ENCODE assay signal across 16 cellular contexts in the genomic region with DNA sequence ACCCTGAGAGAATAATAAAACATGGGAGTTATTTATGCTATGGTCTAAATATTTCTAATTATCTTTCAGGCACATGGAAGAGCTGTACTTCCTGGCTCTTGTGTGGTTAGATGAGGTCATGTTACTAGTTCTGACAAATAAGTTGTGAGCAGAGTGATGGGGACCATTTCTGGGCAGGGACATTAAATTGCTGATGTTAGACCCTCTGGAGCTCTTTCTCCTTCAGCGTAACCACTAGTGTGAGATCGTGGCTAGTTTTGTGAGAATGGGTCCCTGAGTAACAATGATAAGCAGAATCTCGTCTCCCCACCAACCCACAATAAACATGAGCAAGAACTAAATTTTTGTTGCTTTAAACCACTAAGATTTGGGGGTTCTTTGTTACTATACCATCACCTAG.
DNase-seq lines count a peak whose midpoint lies in the region; TF ChIP-seq lines count a peak whose summit lies in the region.
"Had no signal": no experiment of that assay in that cellular context is flagged by ENCODE, and none has a peak within 500 bp of the region (broad histone marks: within the 10 kb centered on the region; RNA-seq: fewer than 3 reads in every experiment).

No MANE protein-coding gene starts in this region.

- H3K4me2 ChIP-seq in H9 (ENCODE audit: insufficient read depth, insufficient read length, low read length): peak overlapping the region; percentile 79

- H3K79me1 ChIP-seq in H9 (ENCODE audit: insufficient read depth, low read depth, low read length, poor library complexity, severe bottlenecking): no peaks in the 10 kb centered on the region

- H3K9ac ChIP-seq in H9 (ENCODE audit: extremely low read depth, insufficient read length, low read length): no peak overlapping the region

- H3K36me3 ChIP-seq in ectodermal cell (ENCODE audit: control insufficient read depth, insufficient read depth, low read length) (no peaks in the 10 kb centered on the region), tibial artery (no peaks in the 10 kb centered on the region)
- H3K36me3 ChIP-seq: upper lobe of right lung had no signal

- POLR2A ChIA-PET in RWPE1 (lab: Yijun Ruan, JAX; ENCODE audit: low non-redundant PET): no interaction called here

- no peaks in the 10 kb centered on the region for H3K27me3 ChIP-seq in H9 (ENCODE audit: insufficient read depth, low read length)
- no peaks in the 10 kb centered on the region for H3K27me3 ChIP-seq in ectodermal cell (ENCODE audit: control insufficient read depth, insufficient read depth, low read length, poor library complexity, severe bottlenecking)
- H3K27me3 ChIP-seq in tibial artery: no peaks in the 10 kb centered on the region
- H3K27me3 ChIP-seq: upper lobe of right lung had no signal

- no peak overlapping the region for H3K14ac ChIP-seq in H9 (ENCODE audit: insufficient read depth, low read length)

- no peak for TF ChIP-seq POLR2A in NB4 (IDR thresholded peaks at IDR 0.05; ENCODE audit: extremely low read depth, insufficient read length)

- no peak overlapping the region for H4K5ac ChIP-seq in H9 (ENCODE audit: insufficient read length, low read depth, low read length)

- no peak overlapping the region for H3K4me3 ChIP-seq in NB4 (ENCODE audit: low read depth, low read length)
- H3K4me3 ChIP-seq in ectodermal cell (ENCODE audit: insufficient read depth, low read depth, low read length): no peak overlapping the region
- no peak overlapping the region for H3K4me3 ChIP-seq in tibial artery
- H3K4me3 ChIP-seq: upper lobe of right lung had no signal

- no CpG with 5 or more reads among the region's 3 CpGs for WGBS in H9 (ENCODE audit: extremely low coverage, insufficient read length, low lambda C conversion rate)
- WGBS in ectodermal cell, 2 experiments: 90 to 94% methylated on average over 3 of the region's 3 CpGs

- H2BK5ac ChIP-seq in H9 (ENCODE audit: insufficient read length, low read length): no peak overlapping the region

- no peak overlapping the region for H3K56ac ChIP-seq in H9 (ENCODE audit: insufficient read length, low read depth, low read length)

- H3K36me3 Mint-ChIP-seq in H9 (ENCODE audit: insufficient read depth in 1 of 3, low read depth in 3 of 3) (no peaks in the 10 kb centered on the region), neural crest cell (ENCODE audit: low read depth) (peaks cover under 1% of the 10 kb centered on the region)
- H3K36me3 Mint-ChIP-seq: activated CD4-positive, alpha-beta memory T cell treated with anti-CD3 and anti-CD28 coated beads for 36 hours had no signal

- H2BK120ac ChIP-seq in H9 (ENCODE audit: low read depth, low read length, poor library complexity, severe bottlenecking): no peak overlapping the region

- H3K27me3 Mint-ChIP-seq in H9 (ENCODE audit: low read depth): peaks cover 4% of the 10 kb centered on the region
- H3K27me3 Mint-ChIP-seq in neural crest cell (ENCODE audit: low read depth): no peaks in the 10 kb centered on the region

- no peak overlapping the region for H2BK12ac ChIP-seq in H9 (ENCODE audit: insufficient read length, low read depth, low read length)

- H3K27ac Mint-ChIP-seq in H9 (no peak overlapping the region), neural crest cell (ENCODE audit: unreplicated experiment) (peak overlapping the region; percentile 43)
- H3K27ac Mint-ChIP-seq: activated CD4-positive, alpha-beta memory T cell treated with anti-CD3 and anti-CD28 coated beads for 36 hours; effector memory CD8-positive, alpha-beta T cell had no signal

- no peak overlapping the region for H3K18ac ChIP-seq in H9 (ENCODE audit: insufficient read length, low read depth, low read length)

- no peaks in the 10 kb centered on the region for H3K23me2 ChIP-seq in H9 (ENCODE audit: insufficient read length, low read depth, low read length, poor library complexity, severe bottlenecking)

- H3K9me3 Mint-ChIP-seq in H9: no peaks in the 10 kb centered on the region
- H3K9me3 Mint-ChIP-seq in neural crest cell: no peaks in the 10 kb centered on the region
- H3K9me3 Mint-ChIP-seq: activated CD4-positive, alpha-beta memory T cell treated with anti-CD3 and anti-CD28 coated beads for 36 hours; effector memory CD8-positive, alpha-beta T cell had no signal

- H4K20me1 ChIP-seq in H9 (ENCODE audit: control insufficient read depth, insufficient read depth, insufficient read length): no peaks in the 10 kb centered on the region

- H3K9me3 ChIP-seq in H9 (ENCODE audit: control insufficient read depth, low read depth, low read length) (no peaks in the 10 kb centered on the region), ectodermal cell (ENCODE audit: control insufficient read depth, low read length) (no peaks in the 10 kb centered on the region), tibial artery (no peaks in the 10 kb centered on the region)
- H3K9me3 ChIP-seq: upper lobe of right lung had no signal

- CTCF ChIA-PET in RWPE1 (lab: Yijun Ruan, JAX): no interaction called here

- H3K27ac ChIP-seq in H9 (ENCODE audit: insufficient read length, low read depth, low read length): no peak overlapping the region
- peak overlapping the region; percentile 17 for H3K27ac ChIP-seq in ectodermal cell (ENCODE audit: insufficient read depth, low read depth, low read length, poor library complexity, severe bottlenecking)
- no peak overlapping the region for H3K27ac ChIP-seq in RWPE1
- peak overlapping the region in 1 of 2 donors; percentile 71 for H3K27ac ChIP-seq in tibial artery
- H3K27ac ChIP-seq: upper lobe of right lung had no signal

- DNase-seq in H9 (no peak), NB4 (ENCODE audit: low read depth) (peak; percentile 31), neural crest cell (ENCODE audit: low read depth, low spot score) (no peak), retina (no peak), RWPE1 (ENCODE audit: low spot score) (no peak), tibial artery (no peak), NCI-H1105 (lab: John Stamatoyannopoulos, UW) (no peak)
- DNase-seq: activated CD4-positive, alpha-beta memory T cell treated with anti-CD3 and anti-CD28 coated beads for 36 hours; activated T-cell treated with anti-CD3 and anti-CD28 coated beads, Interleukin-2, amount 50 U/mL, for 48 hours; caudate nucleus; effector memory CD8-positive, alpha-beta T cell; KG1; NCI-H1694; stimulated activated naive CD8-positive, alpha-beta T cell treated with anti-CD3 and anti-CD28 coated beads, Interleukin-15, Interleukin-2, amounts not matched to agents 100 U/mL and 50 U/mL, for 24 hours; upper lobe of right lung had no signal

- no peak overlapping the region for H3K23ac ChIP-seq in H9 (ENCODE audit: insufficient read length, low read depth, low read length)

- no peaks in the 10 kb centered on the region for H3K79me2 ChIP-seq in H9 (ENCODE audit: insufficient read depth, low read length)

- H3K4me1 Mint-ChIP-seq in H9: peaks cover 50 to 52% of the 10 kb centered on the region in 2 experiments
- peaks cover 71% of the 10 kb centered on the region for H3K4me1 Mint-ChIP-seq in neural crest cell

- H2BK15ac ChIP-seq in H9 (ENCODE audit: low read depth, low read length): no peak overlapping the region

- H2BK20ac ChIP-seq in H9 (ENCODE audit: low read depth, low read length, poor library complexity, severe bottlenecking): no peak overlapping the region

- no peak overlapping the region for H3T11ph ChIP-seq in H9 (ENCODE audit: low read length)

- H3K4ac ChIP-seq in H9 (ENCODE audit: low read depth, low read length): no peak overlapping the region

- no peak overlapping the region for H4K8ac ChIP-seq in H9 (replicated peaks; ENCODE audit: insufficient read length, low read depth, low read length)

- H3K4me1 ChIP-seq in H9 (ENCODE audit: insufficient read depth, low read length): peaks cover 11% of the 10 kb centered on the region; the same call in 1 of the 2 replicates
- peaks cover 49% of the 10 kb centered on the region for H3K4me1 ChIP-seq in ectodermal cell (ENCODE audit: control insufficient read depth, insufficient read depth, low read length)
- H3K4me1 ChIP-seq in tibial artery: peaks cover 0 to 45% (median 28%) of the 10 kb centered on the region in 4 donors

- H3K4me3 Mint-ChIP-seq in H9: no peak overlapping the region
- H3K4me3 Mint-ChIP-seq in neural crest cell: no peak overlapping the region
- H3K4me3 Mint-ChIP-seq: activated CD4-positive, alpha-beta memory T cell treated with anti-CD3 and anti-CD28 coated beads for 36 hours; effector memory CD8-positive, alpha-beta T cell had no signal

- no peak for TF ChIP-seq CTCF in H9 (conservative IDR thresholded peaks at IDR 0.05)
- TF ChIP-seq CTCF in NB4 (IDR thresholded peaks at IDR 0.05; ENCODE audit: low read depth, low read length): no peak
- TF ChIP-seq CTCF in neural crest cell (conservative IDR thresholded peaks at IDR 0.05): no peak
- TF ChIP-seq CTCF in RWPE1 (conservative IDR thresholded peaks at IDR 0.05; ENCODE audit: low read depth): no peak
- TF ChIP-seq CTCF in tibial artery (IDR thresholded peaks at IDR 0.05): no peak

- intact Hi-C loops in tibial artery (cut with DNase I; ENCODE audit: low total_unique reads): loop anchor here (10.0 kb wide), 1 partner anchor 311 kb away; no protein-coding TSS in a partner anchor

- no peak overlapping the region for H2AFZ ChIP-seq in H9 (ENCODE audit: low read length)

- no peak overlapping the region for H4K91ac ChIP-seq in H9 (ENCODE audit: insufficient read length, low read depth, low read length)

- no peak overlapping the region for H2AK5ac ChIP-seq in H9 (ENCODE audit: insufficient read length, low read length)
